Comparison of ENCODE assay signal across 8 cellular contexts in the genomic region with DNA sequence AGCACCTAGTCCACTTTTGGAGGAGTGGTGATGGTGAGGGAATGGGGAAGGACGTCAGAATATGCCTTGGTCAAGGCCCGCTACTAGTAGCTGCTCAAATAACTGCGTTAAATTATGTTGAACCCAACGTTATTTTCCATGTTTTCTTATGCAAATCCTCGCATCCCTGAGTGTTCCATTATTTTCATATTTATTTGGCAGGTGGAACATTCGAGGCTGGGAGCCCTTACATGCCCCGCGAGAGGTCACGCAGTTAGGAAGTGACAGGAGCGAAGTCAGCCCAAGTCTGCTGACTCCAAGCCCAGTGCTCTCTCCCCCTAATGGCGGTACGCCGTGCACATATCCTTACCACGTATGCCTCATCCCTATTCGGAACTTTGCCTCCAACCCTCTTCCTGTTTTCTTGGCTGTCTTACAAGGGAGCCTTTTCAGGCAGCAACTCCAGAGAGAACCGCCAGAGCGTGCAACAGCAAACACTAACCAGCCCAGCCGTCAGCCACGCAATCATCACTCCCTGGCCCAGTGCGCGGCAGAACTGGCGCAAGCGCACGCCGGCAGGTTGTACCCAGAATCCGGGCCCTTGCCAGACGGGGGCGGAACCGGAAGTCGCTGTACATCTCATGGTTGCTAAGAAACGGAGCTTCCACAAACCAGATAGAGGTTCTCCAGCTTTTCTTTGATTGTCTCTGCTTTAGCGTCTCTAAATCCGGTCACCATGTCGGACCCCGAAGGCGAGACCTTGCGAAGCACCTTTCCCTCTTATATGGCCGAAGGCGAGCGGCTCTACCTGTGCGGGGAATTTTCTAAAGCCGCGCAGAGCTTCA. TPM values are rescaled to one million over a fixed set of nuclear protein-coding genes. Genes with fewer than 3 reads are reported as not detected.
DNase-seq lines count a peak whose midpoint lies in the region; ATAC-seq and TF ChIP-seq lines count a peak whose summit lies in the region.

A gene with protein sequence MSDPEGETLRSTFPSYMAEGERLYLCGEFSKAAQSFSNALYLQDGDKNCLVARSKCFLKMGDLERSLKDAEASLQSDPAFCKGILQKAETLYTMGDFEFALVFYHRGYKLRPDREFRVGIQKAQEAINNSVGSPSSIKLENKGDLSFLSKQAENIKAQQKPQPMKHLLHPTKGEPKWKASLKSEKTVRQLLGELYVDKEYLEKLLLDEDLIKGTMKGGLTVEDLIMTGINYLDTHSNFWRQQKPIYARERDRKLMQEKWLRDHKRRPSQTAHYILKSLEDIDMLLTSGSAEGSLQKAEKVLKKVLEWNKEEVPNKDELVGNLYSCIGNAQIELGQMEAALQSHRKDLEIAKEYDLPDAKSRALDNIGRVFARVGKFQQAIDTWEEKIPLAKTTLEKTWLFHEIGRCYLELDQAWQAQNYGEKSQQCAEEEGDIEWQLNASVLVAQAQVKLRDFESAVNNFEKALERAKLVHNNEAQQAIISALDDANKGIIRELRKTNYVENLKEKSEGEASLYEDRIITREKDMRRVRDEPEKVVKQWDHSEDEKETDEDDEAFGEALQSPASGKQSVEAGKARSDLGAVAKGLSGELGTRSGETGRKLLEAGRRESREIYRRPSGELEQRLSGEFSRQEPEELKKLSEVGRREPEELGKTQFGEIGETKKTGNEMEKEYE (plus strand): TSS at position 609 of the 824 bp plus-strand sequence. CDS start 107 bp downstream, at position 716.

- ATAC-seq in GM19372 (IDR thresholded peaks at IDR 0.05; ENCODE audit: low read depth, unreplicated experiment) (peak; percentile 95), HG03565 (IDR thresholded peaks at IDR 0.05; ENCODE audit: unreplicated experiment) (peak; percentile 93), right lobe of liver (peak; percentile 97 to 99 (median 97))

- intact Hi-C loops in dorsolateral prefrontal cortex (cut with DNase I): loop anchor here in 1 of 2 donors (2.0 kb wide), 1 partner anchor 65 kb away; a partner anchor contains a TSS
- intact Hi-C loops in right lobe of liver (cut with DNase I): no loop called here

- H3K4me1 ChIP-seq in right lobe of liver: peaks cover 0 to 9% (median 0%) of the 10 kb centered on the region in 4 donors

- peak within 1 kb of the TSS in 58 of 59 donors; percentile 32 to 97 (median 88) for H3K27ac ChIP-seq in dorsolateral prefrontal cortex
- peak within 1 kb of the TSS; percentile 77 to 93 (median 81) for H3K27ac ChIP-seq in right lobe of liver

- peak within 1 kb of the TSS; percentile 51 to 86 (median 71) for H3K4me3 ChIP-seq in dorsolateral prefrontal cortex
- H3K4me3 ChIP-seq in right lobe of liver: peak within 1 kb of the TSS; percentile 30 to 64 (median 49)

- TF ChIP-seq CTCF in dorsolateral prefrontal cortex (IDR thresholded peaks at IDR 0.05 in 54 of 56, conservative IDR thresholded peaks at IDR 0.05 in 2 of 56; ENCODE audit: low read depth in 1 of 56, partially characterized antibody in 56 of 56) (peak in 55 of 56 donors; percentile 29 to 72 (median 54)), right lobe of liver (IDR thresholded peaks at IDR 0.05) (peak; percentile 35 to 58 (median 39))

- no peaks in the 10 kb centered on the region for H3K9me3 ChIP-seq in right lobe of liver

- DNase-seq in CD1c-positive myeloid dendritic cell (ENCODE audit: extremely low spot score) (peak; percentile 98), NCI-H748 treated with DMSO at 0.1 percent for 48 hours (lab: John Stamatoyannopoulos, UW) (peak; percentile 86), dorsolateral prefrontal cortex (peak; percentile 94 to 98 (median 97)), right lobe of liver (peak; percentile 97 to 98 (median 97))
- DNase-seq in activated CD4-positive, alpha-beta T cell treated with anti-CD3 and anti-CD28 coated beads, Interleukin-2, amount 50 U/mL, for 4 hours: peak; percentile 94 to 95
- DNase-seq in stimulated activated CD4-positive, alpha-beta T cell treated with anti-CD3 and anti-CD28 coated beads, Interleukin-4, amount 100 ng/mL, for 24 hours: peak; percentile 97

- H3K27me3 ChIP-seq in dorsolateral prefrontal cortex (no peaks in the 10 kb centered on the region), right lobe of liver (no peaks in the 10 kb centered on the region)

- under 1% methylated on average over 40 of the region's 43 CpGs for WGBS in right lobe of liver (ENCODE audit: insufficient coverage, low coverage, low lambda C conversion rate, missing lambda C conversion rate)

- peak; percentile 80 for TF ChIP-seq POLR2A in right lobe of liver (IDR thresholded peaks at IDR 0.05)

- no peaks in the 10 kb centered on the region for H3K36me3 ChIP-seq in right lobe of liver

RNA-seq across cellular contexts. Expression of the gene that starts here (rescaled TPM):
- total RNA-seq in dorsolateral prefrontal cortex: 10 to 100 TPM in 1 of 120 experiments, 1 to 10 TPM in 119; 1.9 to 10.7 (median 5.1) TPM
- total RNA-seq in right lobe of liver: under 1 TPM in 3 of 6 experiments, not detected in 3; 0.12 to 0.13 (median 0.12) TPM

Comparison
In these comparisons a context has a peak if more than half of its experiments do, and no peak if none do; other contexts are left out.
1. Peak in every context shown above with its lines: DNase-seq, ATAC-seq, H3K4me3 ChIP-seq and H3K27ac ChIP-seq.
2. Peak in DNase-seq, ATAC-seq, H3K4me3 ChIP-seq and H3K27ac ChIP-seq in right lobe of liver; RNA of the gene not detected or under 1 TPM.